Comparison of ENCODE assay signal across 17 cellular contexts in the genomic region with DNA sequence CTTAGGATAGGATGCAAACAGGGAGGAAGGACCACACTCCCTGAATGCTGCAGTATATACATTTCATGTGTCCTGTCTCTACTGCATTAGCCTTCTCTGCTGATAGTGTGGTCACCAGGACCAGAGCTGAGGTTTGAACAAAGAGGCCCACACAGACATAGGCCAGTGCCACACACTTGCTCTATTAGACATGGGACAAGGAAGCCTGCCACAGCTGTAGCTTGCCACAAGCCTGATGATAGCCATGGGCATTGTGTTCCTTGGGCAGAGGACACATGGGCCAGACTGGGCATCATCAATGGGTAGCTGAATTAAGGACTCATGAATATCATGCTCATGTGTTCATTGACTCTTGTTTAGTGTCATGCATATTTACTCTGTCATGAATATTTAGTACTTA. TPM values are rescaled to one million over a fixed set of nuclear protein-coding genes. Genes with fewer than 3 reads are reported as not detected.
DNase-seq lines count a peak whose midpoint lies in the region; ATAC-seq and TF ChIP-seq lines count a peak whose summit lies in the region.
"Had no signal": no experiment of that assay in that cellular context is flagged by ENCODE, and none has a peak within 500 bp of the region (broad histone marks: within the 10 kb centered on the region; RNA-seq: fewer than 3 reads in every experiment).

No MANE protein-coding gene starts in this region.

- DNase-seq in amygdala (lab: John Stamatoyannopoulos, UW) = peak in 39 of 56 donors; percentile 2 to 80 (median 35)
- peak; percentile 85 for DNase-seq in globus pallidus (ENCODE audit: low spot score)
- DNase-seq in nucleus accumbens (lab: John Stamatoyannopoulos, UW) = peak in 42 of 56 donors; percentile 5 to 78 (median 42)
- DNase-seq in substantia nigra (lab: John Stamatoyannopoulos, UW) = peak in 34 of 49 donors; percentile 8 to 81 (median 44)
- DNase-seq in D341Med (ENCODE audit: low spot score) = no peak
- no peak for DNase-seq in prostate gland (ENCODE audit: low spot score)
- DNase-seq: DMS153, EL, H7, IMR-90, MV-4-11, NCI-H1417 treated with DMSO at 0.1 percent for 48 hours, NCI-H2227 treated with DMSO at 0.1 percent for 48 hours, NCI-H526 had no signal

- no peak overlapping the region for H3K4me3 ChIP-seq in prostate gland
- H3K4me3 ChIP-seq: BLaER1, SJSA1 had no signal

- intact Hi-C loops in prostate gland (cut with DNase I) = no loop called here

- H3K27me3 ChIP-seq in prostate gland (replicated peaks; ENCODE audit: insufficient read depth) = no peaks in the 10 kb centered on the region
- H3K27me3 ChIP-seq: BLaER1, SJSA1 had no signal

- H3K36me3 ChIP-seq in prostate gland = no peaks in the 10 kb centered on the region

- no peak for TF ChIP-seq POLR2A in prostate gland (IDR thresholded peaks at IDR 0.05)

- H3K4me1 ChIP-seq in prostate gland (replicated peaks) = no peaks in the 10 kb centered on the region
- H3K4me1 ChIP-seq: BLaER1 had no signal

- TF ChIP-seq CTCF in prostate gland (IDR thresholded peaks at IDR 0.05) = no peak

- no peak for ATAC-seq in HG02588 (IDR thresholded peaks at IDR 0.05; ENCODE audit: unreplicated experiment)

- no peaks in the 10 kb centered on the region for H3K9me3 ChIP-seq in prostate gland
- H3K9me3 ChIP-seq: BLaER1, SJSA1 had no signal

- H3K27ac ChIP-seq in substantia nigra (ENCODE audit: low read depth, low read length, poor library complexity, severe bottlenecking) = peak overlapping the region; percentile 50
- no peak overlapping the region for H3K27ac ChIP-seq in prostate gland
- H3K27ac ChIP-seq: BLaER1, SJSA1 had no signal

RNA-seq across cellular contexts. Expression of a gene that starts 10.4 kb away (rescaled TPM):
- 10 to 100 TPM; 15.8 to 22.8 TPM for total RNA-seq in prostate gland

Comparison
In these comparisons a context has a peak if more than half of its experiments do, and no peak if none do; other contexts are left out.
1. DNase-seq: peak in amygdala (39 of 56), globus pallidus (single experiment), nucleus accumbens (42 of 56) and substantia nigra (34 of 49); none in D341Med (single experiment) and prostate gland (single experiment).